Comparison of ENCODE assay signal across 1 cellular context in genomic region chr6:131116755-131117360, GRCh38.
TF ChIP-seq lines count a peak whose summit lies in the region.

No MANE protein-coding gene starts in this region.

TF ChIP-seq in GM23338, 12 proteins besides CTCF, POLR2A, EP300 and RAD21 (continued from another document):
- TF ChIP-seq, protein P1, sequence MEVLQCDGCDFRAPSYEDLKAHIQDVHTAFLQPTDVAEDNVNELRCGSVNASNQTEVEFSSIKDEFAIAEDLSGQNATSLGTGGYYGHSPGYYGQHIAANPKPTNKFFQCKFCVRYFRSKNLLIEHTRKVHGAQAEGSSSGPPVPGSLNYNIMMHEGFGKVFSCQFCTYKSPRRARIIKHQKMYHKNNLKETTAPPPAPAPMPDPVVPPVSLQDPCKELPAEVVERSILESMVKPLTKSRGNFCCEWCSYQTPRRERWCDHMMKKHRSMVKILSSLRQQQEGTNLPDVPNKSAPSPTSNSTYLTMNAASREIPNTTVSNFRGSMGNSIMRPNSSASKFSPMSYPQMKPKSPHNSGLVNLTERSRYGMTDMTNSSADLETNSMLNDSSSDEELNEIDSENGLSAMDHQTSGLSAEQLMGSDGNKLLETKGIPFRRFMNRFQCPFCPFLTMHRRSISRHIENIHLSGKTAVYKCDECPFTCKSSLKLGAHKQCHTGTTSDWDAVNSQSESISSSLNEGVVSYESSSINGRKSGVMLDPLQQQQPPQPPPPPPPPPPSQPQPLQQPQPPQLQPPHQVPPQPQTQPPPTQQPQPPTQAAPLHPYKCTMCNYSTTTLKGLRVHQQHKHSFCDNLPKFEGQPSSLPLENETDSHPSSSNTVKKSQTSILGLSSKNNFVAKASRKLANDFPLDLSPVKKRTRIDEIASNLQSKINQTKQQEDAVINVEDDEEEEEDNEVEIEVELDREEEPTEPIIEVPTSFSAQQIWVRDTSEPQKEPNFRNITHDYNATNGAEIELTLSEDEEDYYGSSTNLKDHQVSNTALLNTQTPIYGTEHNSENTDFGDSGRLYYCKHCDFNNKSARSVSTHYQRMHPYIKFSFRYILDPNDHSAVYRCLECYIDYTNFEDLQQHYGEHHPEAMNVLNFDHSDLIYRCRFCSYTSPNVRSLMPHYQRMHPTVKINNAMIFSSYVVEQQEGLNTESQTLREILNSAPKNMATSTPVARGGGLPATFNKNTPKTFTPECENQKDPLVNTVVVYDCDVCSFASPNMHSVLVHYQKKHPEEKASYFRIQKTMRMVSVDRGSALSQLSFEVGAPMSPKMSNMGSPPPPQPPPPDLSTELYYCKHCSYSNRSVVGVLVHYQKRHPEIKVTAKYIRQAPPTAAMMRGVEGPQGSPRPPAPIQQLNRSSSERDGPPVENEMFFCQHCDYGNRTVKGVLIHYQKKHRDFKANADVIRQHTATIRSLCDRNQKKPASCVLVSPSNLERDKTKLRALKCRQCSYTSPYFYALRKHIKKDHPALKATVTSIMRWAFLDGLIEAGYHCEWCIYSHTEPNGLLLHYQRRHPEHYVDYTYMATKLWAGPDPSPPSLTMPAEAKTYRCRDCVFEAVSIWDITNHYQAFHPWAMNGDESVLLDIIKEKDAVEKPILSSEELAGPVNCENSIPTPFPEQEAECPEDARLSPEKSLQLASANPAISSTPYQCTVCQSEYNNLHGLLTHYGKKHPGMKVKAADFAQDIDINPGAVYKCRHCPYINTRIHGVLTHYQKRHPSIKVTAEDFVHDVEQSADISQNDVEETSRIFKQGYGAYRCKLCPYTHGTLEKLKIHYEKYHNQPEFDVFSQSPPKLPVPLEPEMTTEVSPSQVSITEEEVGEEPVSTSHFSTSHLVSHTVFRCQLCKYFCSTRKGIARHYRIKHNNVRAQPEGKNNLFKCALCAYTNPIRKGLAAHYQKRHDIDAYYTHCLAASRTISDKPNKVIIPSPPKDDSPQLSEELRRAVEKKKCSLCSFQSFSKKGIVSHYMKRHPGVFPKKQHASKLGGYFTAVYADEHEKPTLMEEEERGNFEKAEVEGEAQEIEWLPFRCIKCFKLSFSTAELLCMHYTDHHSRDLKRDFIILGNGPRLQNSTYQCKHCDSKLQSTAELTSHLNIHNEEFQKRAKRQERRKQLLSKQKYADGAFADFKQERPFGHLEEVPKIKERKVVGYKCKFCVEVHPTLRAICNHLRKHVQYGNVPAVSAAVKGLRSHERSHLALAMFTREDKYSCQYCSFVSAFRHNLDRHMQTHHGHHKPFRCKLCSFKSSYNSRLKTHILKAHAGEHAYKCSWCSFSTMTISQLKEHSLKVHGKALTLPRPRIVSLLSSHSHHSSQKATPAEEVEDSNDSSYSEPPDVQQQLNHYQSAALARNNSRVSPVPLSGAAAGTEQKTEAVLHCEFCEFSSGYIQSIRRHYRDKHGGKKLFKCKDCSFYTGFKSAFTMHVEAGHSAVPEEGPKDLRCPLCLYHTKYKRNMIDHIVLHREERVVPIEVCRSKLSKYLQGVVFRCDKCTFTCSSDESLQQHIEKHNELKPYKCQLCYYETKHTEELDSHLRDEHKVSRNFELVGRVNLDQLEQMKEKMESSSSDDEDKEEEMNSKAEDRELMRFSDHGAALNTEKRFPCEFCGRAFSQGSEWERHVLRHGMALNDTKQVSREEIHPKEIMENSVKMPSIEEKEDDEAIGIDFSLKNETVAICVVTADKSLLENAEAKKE (CRISPR knock-in tag; IDR thresholded peaks at IDR 0.05): no peak
- no peak for TF ChIP-seq REST (IDR thresholded peaks at IDR 0.05; ENCODE audit: unreplicated experiment)
- no peak for TF ChIP-seq EZH2 (IDR thresholded peaks at IDR 0.05; ENCODE audit: low read depth, unreplicated experiment)
- TF ChIP-seq NANOG (IDR thresholded peaks at IDR 0.05; ENCODE audit: borderline replicate concordance): no peak
- no peak for TF ChIP-seq ZNF331 (CRISPR knock-in tag; IDR thresholded peaks at IDR 0.05; ENCODE audit: low read depth)
TF ChIP-seq in GM23338: peak in this region for 0.
